7 cellular contexts compared by ENCODE assay signal in genomic region chr5:163408311-163408923, GRCh38. TPM values are rescaled to one million over a fixed set of nuclear protein-coding genes. Genes with fewer than 3 reads are reported as not detected.
DNase-seq lines count a peak whose midpoint lies in the region; TF ChIP-seq lines count a peak whose summit lies in the region.

No MANE protein-coding gene starts in this region.

- H4K8ac ChIP-seq in H9 (replicated peaks; ENCODE audit: insufficient read length, low read depth, low read length), result no peak overlapping the region

- no peak overlapping the region for H3K27ac ChIP-seq in H9 (ENCODE audit: insufficient read length, low read depth, low read length)
- no peak overlapping the region for H3K27ac ChIP-seq in MM.1S (ENCODE audit: low read length)
- no peak overlapping the region for H3K27ac ChIP-seq in iPS DF 6.9 (ENCODE audit: low read length)

- H3K79me1 ChIP-seq in H9 (ENCODE audit: insufficient read depth, low read depth, low read length, poor library complexity, severe bottlenecking), result no peaks in the 10 kb centered on the region

- H3K56ac ChIP-seq in H9 (ENCODE audit: insufficient read length, low read depth, low read length), result no peak overlapping the region

- H3K27me3 Mint-ChIP-seq in H9 (ENCODE audit: low read depth), result no peaks in the 10 kb centered on the region; the same call in 1 of the 2 replicates
- peaks cover 6% of the 10 kb centered on the region for H3K27me3 Mint-ChIP-seq in T-helper 2 cell treated with Interferon-gamma antibody and Interleukin-4, amounts not matched to agents 5 μg/mL and 100 μg/mL, for 36 hours (ENCODE audit: low read depth)

- H4K5ac ChIP-seq in H9 (ENCODE audit: insufficient read length, low read depth, low read length), result no peak overlapping the region

- H3K27ac Mint-ChIP-seq in H9, result 0 out of 7 replicates have a peak overlapping the region, but pooled peaks of 1 of the 3 experiments have one; percentile 7
- no peak overlapping the region for H3K27ac Mint-ChIP-seq in T-helper 2 cell treated with Interferon-gamma antibody and Interleukin-4, amounts not matched to agents 5 μg/mL and 100 μg/mL, for 36 hours

- no peak overlapping the region for H3K9ac ChIP-seq in H9 (ENCODE audit: extremely low read depth, insufficient read length, low read length)
- H3K9ac ChIP-seq in MM.1S (ENCODE audit: low read length), result no peak overlapping the region

- H3K14ac ChIP-seq in H9 (ENCODE audit: insufficient read depth, low read length), result no peak overlapping the region

- no peak overlapping the region for H2BK5ac ChIP-seq in H9 (ENCODE audit: insufficient read length, low read length)

- no peak overlapping the region for H3K4me2 ChIP-seq in H9 (ENCODE audit: insufficient read depth, insufficient read length, low read length)
- H3K4me2 ChIP-seq in MM.1S (ENCODE audit: low read depth, low read length), result no peak overlapping the region

- no peak overlapping the region for H3K18ac ChIP-seq in H9 (ENCODE audit: insufficient read length, low read depth, low read length)

- DNase-seq in H9, result peak; percentile 43
- DNase-seq in MM.1S, result peak; percentile 55
- peak; percentile 23 for DNase-seq in T-helper 2 cell treated with Interferon-gamma antibody and Interleukin-4, amounts not matched to agents 5 μg/mL and 100 μg/mL, for 36 hours (ENCODE audit: low spot score)
- DNase-seq in astrocyte of the hippocampus (ENCODE audit: low read depth, low spot score), result peak; percentile 79
- peak; percentile 33 for DNase-seq in iPS DF 6.9 (ENCODE audit: low read depth, low spot score)
- peak; percentile 16 to 28 for DNase-seq in stimulated activated CD4-positive, alpha-beta T cell treated with anti-CD3 and anti-CD28 coated beads, Interleukin-12 subunit alpha, Interleukin-12 subunit beta, amount 100 ng/mL, for 24 hours (ENCODE audit: low read depth in 2 of 2)

- H3K36me3 ChIP-seq in MM.1S (replicated peaks; ENCODE audit: insufficient read depth, low read length), result no peaks in the 10 kb centered on the region
- no peaks in the 10 kb centered on the region for H3K36me3 ChIP-seq in iPS DF 6.9 (ENCODE audit: control insufficient read depth, insufficient read depth, low read length)

- no peaks in the 10 kb centered on the region for H3K9me2 ChIP-seq in MM.1S (replicated peaks; ENCODE audit: insufficient read depth, low read length)

- no peak overlapping the region for H2BK15ac ChIP-seq in H9 (ENCODE audit: low read depth, low read length)

- H3K27me3 ChIP-seq in H9 (ENCODE audit: insufficient read depth, low read length) (no peaks in the 10 kb centered on the region), MM.1S (replicated peaks; ENCODE audit: insufficient read depth, low read length) (no peaks in the 10 kb centered on the region), iPS DF 6.9 (ENCODE audit: control insufficient read depth, insufficient read depth, low read length) (no peaks in the 10 kb centered on the region)

- H3T11ph ChIP-seq in H9 (ENCODE audit: low read length), result no peak overlapping the region

- no peak overlapping the region for H2BK12ac ChIP-seq in H9 (ENCODE audit: insufficient read length, low read depth, low read length)

- H2AK5ac ChIP-seq in H9 (ENCODE audit: insufficient read length, low read length), result no peak overlapping the region

- no peaks in the 10 kb centered on the region; a peak in 1 of 7 replicates for H3K36me3 Mint-ChIP-seq in H9 (ENCODE audit: insufficient read depth in 1 of 3, low read depth in 3 of 3)
- no peaks in the 10 kb centered on the region for H3K36me3 Mint-ChIP-seq in T-helper 2 cell treated with Interferon-gamma antibody and Interleukin-4, amounts not matched to agents 5 μg/mL and 100 μg/mL, for 36 hours (ENCODE audit: low read depth)

- H3K9me3 ChIP-seq in H9 (ENCODE audit: control insufficient read depth, low read depth, low read length) (no peaks in the 10 kb centered on the region), MM.1S (replicated peaks; ENCODE audit: insufficient read depth, low read length) (no peaks in the 10 kb centered on the region), iPS DF 6.9 (ENCODE audit: control insufficient read depth, insufficient read depth, low read length) (no peaks in the 10 kb centered on the region; the same call in 1 of the 2 replicates)

- no peak overlapping the region for H2BK20ac ChIP-seq in H9 (ENCODE audit: low read depth, low read length, poor library complexity, severe bottlenecking)

- H3K79me2 ChIP-seq in H9 (ENCODE audit: insufficient read depth, low read length), result no peaks in the 10 kb centered on the region
- no peaks in the 10 kb centered on the region for H3K79me2 ChIP-seq in MM.1S (ENCODE audit: low read length)

- H3K4me3 Mint-ChIP-seq in H9, result no peak overlapping the region; a peak in 1 of 5 replicates
- no peak overlapping the region for H3K4me3 Mint-ChIP-seq in T-helper 2 cell treated with Interferon-gamma antibody and Interleukin-4, amounts not matched to agents 5 μg/mL and 100 μg/mL, for 36 hours

- no peak overlapping the region for H2AFZ ChIP-seq in H9 (ENCODE audit: low read length)
- H2AFZ ChIP-seq in MM.1S (ENCODE audit: low read length), result no peak overlapping the region

- no peak overlapping the region for H3K23ac ChIP-seq in H9 (ENCODE audit: insufficient read length, low read depth, low read length)

- H3K23me2 ChIP-seq in H9 (ENCODE audit: insufficient read length, low read depth, low read length, poor library complexity, severe bottlenecking), result no peaks in the 10 kb centered on the region

- peaks cover 0 to under 1% of the 10 kb centered on the region in 2 experiments; a peak in 1 of 5 replicates for H3K9me3 Mint-ChIP-seq in H9
- no peaks in the 10 kb centered on the region for H3K9me3 Mint-ChIP-seq in T-helper 2 cell treated with Interferon-gamma antibody and Interleukin-4, amounts not matched to agents 5 μg/mL and 100 μg/mL, for 36 hours

- H3F3A ChIP-seq in MM.1S (ENCODE audit: insufficient read depth, low read length), result peaks cover 5% of the 10 kb centered on the region; the same call in 1 of the 2 replicates

- H4K91ac ChIP-seq in H9 (ENCODE audit: insufficient read length, low read depth, low read length), result no peak overlapping the region

- no CpG with 5 or more reads among the region's 9 CpGs for WGBS in H9 (ENCODE audit: extremely low coverage, insufficient read length, low lambda C conversion rate)
- WGBS in iPS DF 6.9 (ENCODE audit: insufficient coverage, insufficient read length), result no CpG with 5 or more reads among the region's 9 CpGs

- H3K4me1 Mint-ChIP-seq in H9, result peaks cover 5 to 6% of the 10 kb centered on the region in 2 experiments; a peak in 3 of 4 replicates
- H3K4me1 Mint-ChIP-seq in T-helper 2 cell treated with Interferon-gamma antibody and Interleukin-4, amounts not matched to agents 5 μg/mL and 100 μg/mL, for 36 hours (ENCODE audit: low read depth), result peaks cover 4% of the 10 kb centered on the region

- H3K4me3 ChIP-seq in MM.1S (ENCODE audit: low read length) (no peak overlapping the region), iPS DF 6.9 (ENCODE audit: low read length) (no peak overlapping the region)

- H3K4me1 ChIP-seq in H9 (ENCODE audit: insufficient read depth, low read length) (no peaks in the 10 kb centered on the region), MM.1S (ENCODE audit: low read length) (peaks cover 21% of the 10 kb centered on the region), iPS DF 6.9 (ENCODE audit: control insufficient read depth, insufficient read depth, low read length) (no peaks in the 10 kb centered on the region)

- no peak overlapping the region for H2BK120ac ChIP-seq in H9 (ENCODE audit: low read depth, low read length, poor library complexity, severe bottlenecking)

- TF ChIP-seq CTCF in GM12872 (IDR thresholded peaks at IDR 0.05; ENCODE audit: insufficient read depth, low read depth, low read length) (peak; percentile 86), H9 (conservative IDR thresholded peaks at IDR 0.05) (peak; percentile 91), MM.1S (IDR thresholded peaks at IDR 0.05; ENCODE audit: low read length) (peak; percentile 86)

- no peak overlapping the region for H3K4ac ChIP-seq in H9 (ENCODE audit: low read depth, low read length)

- no peaks in the 10 kb centered on the region for H4K20me1 ChIP-seq in H9 (ENCODE audit: control insufficient read depth, insufficient read depth, insufficient read length)
- H4K20me1 ChIP-seq in MM.1S (ENCODE audit: insufficient read depth, low read length), result no peaks in the 10 kb centered on the region

RNA-seq across cellular contexts. Expression of gene CCNG1, which starts 29.0 kb away (rescaled TPM):
- 521 and 523 TPM in 2 replicates for total RNA-seq in H9 (2021)

RNA-seq across cellular contexts. Expression of gene NUDCD2, which starts 51.5 kb away (rescaled TPM):
- 42.2 and 45.6 TPM in 2 replicates for total RNA-seq in H9 (2021)

RNA-seq across cellular contexts. Expression of gene HMMR, which starts 52.0 kb away (rescaled TPM):
- 36.2 and 37.9 TPM in 2 replicates for total RNA-seq in H9 (2021)

Comparison
In these comparisons a context has a peak if more than half of its experiments do, and no peak if none do; other contexts are left out.
1. DNase-seq: peak in every context shown above with its lines; median percentile 79 in astrocyte of the hippocampus; 55 in MM.1S; 43 in H9; 33 in iPS DF 6.9; 23 in T-helper 2 cell treated with Interferon-gamma antibody and Interleukin-4, amounts not matched to agents 5 μg/mL and 100 μg/mL, for 36 hours; 22 in stimulated activated CD4-positive, alpha-beta T cell treated with anti-CD3 and anti-CD28 coated beads, Interleukin-12 subunit alpha, Interleukin-12 subunit beta, amount 100 ng/mL, for 24 hours.